Comparison of ENCODE assay signal across 15 cellular contexts in the genomic region with DNA sequence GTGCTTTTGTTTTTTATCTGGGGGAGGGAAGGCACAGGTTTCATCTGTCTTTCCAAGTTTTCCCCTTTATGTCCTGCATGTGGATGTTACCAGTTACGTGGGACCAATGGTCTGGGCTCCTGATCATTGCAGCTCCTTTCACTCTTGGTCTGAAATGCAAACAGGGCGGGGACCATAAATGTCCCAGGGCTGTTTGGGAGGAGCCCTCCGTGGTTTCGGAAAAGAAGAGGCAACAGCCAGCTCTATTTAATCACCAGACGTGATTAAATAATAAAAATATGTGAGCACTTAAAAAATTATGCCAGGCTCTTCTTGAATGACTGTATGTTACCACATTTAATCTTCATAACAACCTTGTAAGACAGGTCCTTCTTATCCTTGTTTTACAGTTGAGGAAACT.
"Had no signal": no experiment of that assay in that cellular context is flagged by ENCODE, and none has a peak within 500 bp of the region (broad histone marks: within the 10 kb centered on the region; RNA-seq: fewer than 3 reads in every experiment).

No MANE protein-coding gene starts in this region.

- DNase-seq: activated CD4-positive, CD25-positive, alpha-beta regulatory T cell treated with anti-CD3 and anti-CD28 coated beads, Interleukin-2, amount 50 U/mL, for 72 hours; activated CD8-positive, alpha-beta memory T cell treated with anti-CD3 and anti-CD28 coated beads, Interleukin-2, amount 50 U/mL, for 48 hours; activated CD8-positive, alpha-beta T cell treated with anti-CD3 and anti-CD28 coated beads, Interleukin-2, amount 10 ng/mL, durations not matched to agents 7 days and 5 days; activated naive CD8-positive, alpha-beta T cell treated with anti-CD3 and anti-CD28 coated beads, Interleukin-2, amount 50 U/mL, for 24 hours; caudate nucleus; colonic mucosa; effector CD4-positive, alpha-beta T cell; left cardiac atrium; nucleus accumbens; right cardiac atrium; spleen; stimulated activated CD4-positive, alpha-beta T cell treated with anti-CD3 and anti-CD28 coated beads, Interleukin-1b, Interleukin-23, amount 100 ng/mL, for 48 hours had no signal

- FAIRE-seq: endothelial cell of umbilical vein had no signal

- H3K4me1 ChIP-seq: colonic mucosa, spleen, tibial nerve had no signal

- H3K27me3 ChIP-seq: colonic mucosa, spleen, tibial nerve had no signal

- H3K36me3 ChIP-seq: colonic mucosa, spleen, tibial nerve had no signal

- H3K27ac ChIP-seq: colonic mucosa, spleen, tibial nerve had no signal

- H3K9me3 ChIP-seq: colonic mucosa, spleen, tibial nerve had no signal

- H3K4me3 ChIP-seq: colonic mucosa, lung, spleen, tibial nerve had no signal
